1 cellular context compared by ENCODE assay signal in the genomic region with DNA sequence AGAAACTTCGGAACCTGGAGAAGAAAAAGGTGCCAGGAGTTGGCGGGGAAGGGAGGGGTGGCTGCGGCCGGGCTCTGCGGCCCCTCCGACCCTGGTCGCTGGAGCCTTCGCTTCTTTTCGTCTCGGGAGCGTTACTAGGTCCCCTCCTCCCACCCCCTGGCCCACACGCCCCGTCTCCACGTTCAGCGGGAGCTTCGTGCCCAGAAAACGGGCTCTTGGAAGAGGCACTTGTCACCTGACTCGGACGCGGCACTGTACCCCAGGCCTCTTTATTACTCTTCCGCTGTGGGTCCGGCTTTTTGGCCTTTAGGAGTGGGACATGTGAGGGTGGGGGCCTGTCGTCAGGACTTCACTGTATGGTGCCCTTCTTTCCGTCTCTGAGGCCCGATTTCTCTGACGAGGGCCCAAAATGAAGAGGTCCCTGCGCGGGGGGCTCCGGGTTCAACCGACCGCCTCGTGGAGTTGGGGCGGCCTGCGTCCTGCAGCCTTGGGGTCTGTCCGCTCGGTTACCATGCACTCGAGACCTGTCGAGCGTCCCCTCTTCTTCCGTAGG.
TF ChIP-seq lines count a peak whose summit lies in the region.

No MANE protein-coding gene starts in this region.

TF ChIP-seq in K562, 482 proteins besides CTCF, POLR2A, EP300 and RAD21 (continued from another document):
- TF ChIP-seq KDM5B (IDR thresholded peaks at IDR 0.05; ENCODE audit: insufficient replicate concordance, low read depth, low read length) (peak; percentile 8), MXI1 (IDR thresholded peaks at IDR 0.05; ENCODE audit: low read depth, low read length) (0 out of 2 replicates have a peak, but pooled peaks have one; percentile 46), KDM2B (CRISPR knock-in tag; IDR thresholded peaks at IDR 0.05) (no peak), HMGXB4 (CRISPR knock-in tag; IDR thresholded peaks at IDR 0.05) (peak; percentile 14; the same call in 1 of the 2 replicates), ZNF121 (CRISPR knock-in tag; conservative IDR thresholded peaks at IDR 0.05) (0 out of 2 replicates have a peak, but pooled peaks have one; percentile 1), ZC3H4 (CRISPR knock-in tag; IDR thresholded peaks at IDR 0.05; ENCODE audit: borderline replicate concordance) (0 out of 2 replicates have a peak, but pooled peaks have one; percentile 18), RBFOX2 (IDR thresholded peaks at IDR 0.05; ENCODE audit: low read depth, low read length) (peak; percentile 55), SIN3A (IDR thresholded peaks at IDR 0.05; ENCODE audit: borderline replicate concordance in 2 of 2, control insufficient read depth in 1 of 2, low read depth in 2 of 2, low read length in 2 of 2) (peak; percentile 14 to 60; a peak in 2 of 4 replicates), KLF10 (CRISPR knock-in tag; IDR thresholded peaks at IDR 0.05) (no peak), ZFX (CRISPR knock-in tag; IDR thresholded peaks at IDR 0.05) (peak; percentile 56; the same call in 1 of the 2 replicates), RBM22 (IDR thresholded peaks at IDR 0.05; ENCODE audit: low read depth, low read length, poor library complexity, severe bottlenecking) (peak; percentile 13), TFE3 (CRISPR knock-in tag; IDR thresholded peaks at IDR 0.05) (peak; percentile 2; the same call in 1 of the 2 replicates), CHD1 (IDR thresholded peaks at IDR 0.05; ENCODE audit: low read length) (peak; percentile 92), RBBP5 (IDR thresholded peaks at IDR 0.05; ENCODE audit: borderline replicate concordance, insufficient read depth, low read length, poor library complexity, severe bottlenecking) (peak; percentile 62), ZFP1 (CRISPR knock-in tag; IDR thresholded peaks at IDR 0.05) (no peak), BRD4 (IDR thresholded peaks at IDR 0.05) (peak; percentile 68; the same call in 1 of the 2 replicates), FOXM1 (IDR thresholded peaks at IDR 0.05; ENCODE audit: low read depth) (no peak), FOXM1 (CRISPR knock-in tag; IDR thresholded peaks at IDR 0.05; ENCODE audit: low read depth) (no peak), PCBP1 (IDR thresholded peaks at IDR 0.05; ENCODE audit: low read depth, low read length, poor library complexity, severe bottlenecking) (peak; percentile 44), SRSF3 (IDR thresholded peaks at IDR 0.05; ENCODE audit: insufficient read depth, low read length) (peak; percentile 88; the same call in 1 of the 2 replicates), ZNF184 (CRISPR knock-in tag; IDR thresholded peaks at IDR 0.05) (no peak), MBD2 (IDR thresholded peaks at IDR 0.05; ENCODE audit: borderline replicate concordance, low read depth) (no peak), ZBTB7A (IDR thresholded peaks at IDR 0.05; ENCODE audit: borderline replicate concordance, control insufficient read depth, low read depth, low read length) (0 out of 2 replicates have a peak, but pooled peaks have one; percentile 25)
- TF ChIP-seq, protein P1, sequence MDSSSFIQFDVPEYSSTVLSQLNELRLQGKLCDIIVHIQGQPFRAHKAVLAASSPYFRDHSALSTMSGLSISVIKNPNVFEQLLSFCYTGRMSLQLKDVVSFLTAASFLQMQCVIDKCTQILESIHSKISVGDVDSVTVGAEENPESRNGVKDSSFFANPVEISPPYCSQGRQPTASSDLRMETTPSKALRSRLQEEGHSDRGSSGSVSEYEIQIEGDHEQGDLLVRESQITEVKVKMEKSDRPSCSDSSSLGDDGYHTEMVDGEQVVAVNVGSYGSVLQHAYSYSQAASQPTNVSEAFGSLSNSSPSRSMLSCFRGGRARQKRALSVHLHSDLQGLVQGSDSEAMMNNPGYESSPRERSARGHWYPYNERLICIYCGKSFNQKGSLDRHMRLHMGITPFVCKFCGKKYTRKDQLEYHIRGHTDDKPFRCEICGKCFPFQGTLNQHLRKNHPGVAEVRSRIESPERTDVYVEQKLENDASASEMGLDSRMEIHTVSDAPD (CRISPR knock-in tag; IDR thresholded peaks at IDR 0.05) = no peak
